In the genomic region with DNA sequence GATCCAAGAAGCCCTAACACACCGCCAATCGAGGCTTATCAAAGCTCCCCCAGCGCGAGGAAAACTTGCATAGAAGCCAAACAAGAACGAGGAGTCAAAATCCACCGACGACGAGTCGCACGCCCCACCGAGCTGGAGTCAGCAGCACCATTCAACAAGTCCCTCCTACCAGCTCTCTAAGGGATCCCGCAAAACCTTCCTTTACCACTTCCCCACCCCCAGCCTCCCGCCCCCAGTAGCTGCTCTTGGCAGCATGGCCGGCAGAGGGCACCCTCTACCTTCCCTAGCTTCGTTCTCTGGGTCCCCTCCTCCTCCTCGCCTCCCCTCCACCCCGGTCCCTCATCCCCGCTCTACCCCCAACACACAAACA, we compare ENCODE assay signal across 8 cellular contexts. TPM values are rescaled to one million over a fixed set of nuclear protein-coding genes. Genes with fewer than 3 reads are reported as not detected.
DNase-seq lines count a peak whose midpoint lies in the region; ATAC-seq, FAIRE-seq and TF ChIP-seq lines count a peak whose summit lies in the region.

No MANE protein-coding gene starts in this region.

- intact Hi-C loops in left lung (cut with DNase I), result no loop called here

- POLR2A ChIA-PET in A549 (lab: Yijun Ruan, JAX), result interaction anchor here (0.6 to 4.2 kb wide), 14 partner anchors 11 to 1635 kb away, joined by 3 to 78 read pairs (median 5); partner anchors contain the start of genes KIF18A and METTL15

- CTCF ChIA-PET in A549 (lab: Yijun Ruan, JAX), result interaction anchor here (0.5 to 7.0 kb wide), 34 partner anchors 9 to 1641 kb away, joined by 3 to 95 read pairs (median 4); partner anchors contain the start of genes KIF18A and METTL15

- H3K9me3 ChIP-seq in A549 (no peaks in the 10 kb centered on the region), left lung (no peaks in the 10 kb centered on the region)

- ATAC-seq in A549 (peak; percentile 69 to 82), HG02763 (IDR thresholded peaks at IDR 0.05; ENCODE audit: unreplicated experiment) (peak; percentile 63), left lung (peak; percentile 93)

- TF ChIP-seq RAD21 in A549 (conservative IDR thresholded peaks at IDR 0.05 in 1 of 2, IDR thresholded peaks at IDR 0.05 in 1 of 2), result peak; percentile 79 to 95

- peak; percentile 81 for TF ChIP-seq CTCF in A549 (IDR thresholded peaks at IDR 0.05)
- TF ChIP-seq CTCF in GM12875 (IDR thresholded peaks at IDR 0.05; ENCODE audit: borderline replicate concordance, insufficient read depth, low read depth, low read length), result peak; percentile 91
- peak; percentile 90 for TF ChIP-seq CTCF in VCaP (conservative IDR thresholded peaks at IDR 0.05)
- peak; percentile 69 to 71 for TF ChIP-seq CTCF in left lung (IDR thresholded peaks at IDR 0.05)

- no peaks in the 10 kb centered on the region for H3K36me3 ChIP-seq in left lung

- H3K27me3 ChIP-seq in left lung, result peaks cover 74 to 90% of the 10 kb centered on the region in 2 donors

- FAIRE-seq in A549 (lab: Jason Lieb, UNC), result no peak

- no peak; the same call in 1 of the 2 replicates for TF ChIP-seq POLR2A in A549 (IDR thresholded peaks at IDR 0.05; ENCODE audit: low read length)

- WGBS in A549 (ENCODE audit: missing lambda C conversion rate), result 1% methylated on average over 16 of the region's 18 CpGs

- H3K4me3 ChIP-seq in A549, result peak overlapping the region; percentile 78
- H3K4me3 ChIP-seq in GM12875 (ENCODE audit: low read depth, low read length), result no peak overlapping the region
- peak overlapping the region; percentile 2 to 36 for H3K4me3 ChIP-seq in left lung

- TF ChIP-seq EP300 in A549 (IDR thresholded peaks at IDR 0.05), result no peak

- peak overlapping the region; percentile 85 for H3K4me2 ChIP-seq in A549

- H3K27ac ChIP-seq in A549, result peak overlapping the region; percentile 90 to 96
- H3K27ac ChIP-seq in VCaP, result no peak overlapping the region
- H3K27ac ChIP-seq in left lung, result no peak overlapping the region

- peaks cover 48% of the 10 kb centered on the region for H3K4me1 ChIP-seq in A549
- H3K4me1 ChIP-seq in left lung, result peaks cover 3 to 32% of the 10 kb centered on the region in 2 donors

- DNase-seq in A549 (ENCODE audit: low read depth in 1 of 2, low spot score in 1 of 2), result peak; percentile 88 to 92
- peak; percentile 70 for DNase-seq in NCI-H1105 (lab: John Stamatoyannopoulos, UW)
- DNase-seq in cerebellum (ENCODE audit: low spot score), result peak; percentile 87
- DNase-seq in left lung, result peak; percentile 71 to 83
- DNase-seq in stimulated activated CD4-positive, alpha-beta T cell treated with anti-CD3 and anti-CD28 coated beads, Interleukin-4, amount 100 ng/mL, for 48 hours (ENCODE audit: low read depth in 2 of 2), result peak; percentile 69 to 71

TF ChIP-seq in A549, 52 proteins besides CTCF, POLR2A, EP300 and RAD21:
- TF ChIP-seq, protein P1, sequence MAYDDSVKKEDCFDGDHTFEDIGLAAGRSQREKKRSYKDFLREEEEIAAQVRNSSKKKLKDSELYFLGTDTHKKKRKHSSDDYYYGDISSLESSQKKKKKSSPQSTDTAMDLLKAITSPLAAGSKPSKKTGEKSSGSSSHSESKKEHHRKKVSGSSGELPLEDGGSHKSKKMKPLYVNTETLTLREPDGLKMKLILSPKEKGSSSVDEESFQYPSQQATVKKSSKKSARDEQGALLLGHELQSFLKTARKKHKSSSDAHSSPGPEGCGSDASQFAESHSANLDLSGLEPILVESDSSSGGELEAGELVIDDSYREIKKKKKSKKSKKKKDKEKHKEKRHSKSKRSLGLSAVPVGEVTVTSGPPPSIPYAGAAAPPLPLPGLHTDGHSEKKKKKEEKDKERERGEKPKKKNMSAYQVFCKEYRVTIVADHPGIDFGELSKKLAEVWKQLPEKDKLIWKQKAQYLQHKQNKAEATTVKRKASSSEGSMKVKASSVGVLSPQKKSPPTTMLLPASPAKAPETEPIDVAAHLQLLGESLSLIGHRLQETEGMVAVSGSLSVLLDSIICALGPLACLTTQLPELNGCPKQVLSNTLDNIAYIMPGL (CRISPR knock-in tag; IDR thresholded peaks at IDR 0.05; ENCODE audit: borderline replicate concordance), result no peak
- TF ChIP-seq CHD2 (IDR thresholded peaks at IDR 0.05; ENCODE audit: low read length, partially characterized antibody) (peak; percentile 54), ZFP36 (IDR thresholded peaks at IDR 0.05; ENCODE audit: borderline replicate concordance, partially characterized antibody) (no peak), SMC3 (IDR thresholded peaks at IDR 0.05) (peak; percentile 82)

RNA-seq across cellular contexts. Expression of gene BDNF, which starts 1.4 kb away (rescaled TPM):
- polyA plus RNA-seq in A549 (2011; rRNA removed), result 25.4 and 33.7 TPM in 2 replicates
- polyA plus RNA-seq in A549 (2012; cell fraction: cytosol; rRNA removed), result 11.5 and 13.1 TPM in 2 replicates
- 14.7 and 21.5 TPM in 2 replicates for polyA plus RNA-seq in A549 (2012; cell fraction: nucleus; rRNA removed)
- polyA plus RNA-seq in A549 (2017; fragmentation: RNase III; extraction: RNeasy Plus Mini Kit Qiagen cat#74134 plus additional on column Dnase treatment), result 15.6 to 18.8 TPM (median 16.4 TPM) in 3 replicates
- 22.4 and 27.3 TPM in 2 replicates for polyA minus RNA-seq in A549 (2011; rRNA and poly(A)+ RNA removed)
- total RNA-seq in cerebellum, result 1.5 TPM
- 1 to 10 TPM; 1.1 to 1.2 TPM for total RNA-seq in left lung

Comparison
In these comparisons a context has a peak if more than half of its experiments do, and no peak if none do; other contexts are left out.
1. H3K27ac ChIP-seq: peak in A549 (2 of 2); none in VCaP (single experiment) and left lung (0 of 2).
2. Peak in every context shown above with its lines, with median percentiles within 50 percentile points of each other: ATAC-seq, DNase-seq and CTCF ChIP-seq.